ENCODE assay signal across 10 cellular contexts in genomic region chr22:46935506-46936377, GRCh38.
A peak's percentile ranks its signal among the peaks of the same experiment; 100 is the strongest.
DNase-seq lines count a peak whose midpoint lies in the region; ATAC-seq and TF ChIP-seq lines count a peak whose summit lies in the region.
"Had no signal": no experiment of that assay in that cellular context is flagged by ENCODE, and none has a peak within 500 bp of the region (broad histone marks: within the 10 kb centered on the region; RNA-seq: fewer than 3 reads in every experiment).

No MANE protein-coding gene starts in this region.

- DNase-seq in activated T-cell treated with anti-CD3 and anti-CD28 coated beads, Interleukin-2, amount 50 U/mL, for 72 hours, result no peak
- no peak for DNase-seq in activated T-cell treated with anti-CD3 and anti-CD28 coated beads, Interleukin-2, amount 50 U/mL, for 1 hour
- DNase-seq in brain microvascular endothelial cell, result no peak
- peak; percentile 63 for DNase-seq in lower lobe of right lung
- peak; percentile 66 for DNase-seq in transverse colon
- DNase-seq in NCI-H2227 treated with DMSO at 0.1 percent for 48 hours (lab: John Stamatoyannopoulos, UW), result no peak
- DNase-seq in NCI-H2107 (lab: John Stamatoyannopoulos, UW), result no peak
- DNase-seq: NCI-H2081 treated with DMSO at 0.1 percent for 48 hours had no signal

- ATAC-seq in activated T-cell treated with anti-CD3 and anti-CD28 coated beads, Interleukin-2, amount 50 U/mL, for 72 hours (replicated peaks in 1 of 2), result no peak
- peak; percentile 67 to 83 for ATAC-seq in lower lobe of right lung
- no peak for ATAC-seq in GM19351 (IDR thresholded peaks at IDR 0.05; ENCODE audit: unreplicated experiment)

- no peaks in the 10 kb centered on the region for H3K9me3 ChIP-seq in lower lobe of right lung
- H3K9me3 ChIP-seq in transverse colon, result no peaks in the 10 kb centered on the region

- peaks cover 18% of the 10 kb centered on the region for H3K4me1 Mint-ChIP-seq in activated T-cell treated with anti-CD3 and anti-CD28 coated beads, Interleukin-2, amount 50 U/mL, for 72 hours (ENCODE audit: low read depth)

- 72 to 76% methylated on average over 3 to 24 of the region's 24 CpGs for WGBS in transverse colon (ENCODE audit: low coverage in 1 of 2), 2 donors

- H3K27me3 ChIP-seq in brain microvascular endothelial cell (replicated peaks) (no peaks in the 10 kb centered on the region), lower lobe of right lung (ENCODE audit: low read depth) (no peaks in the 10 kb centered on the region), transverse colon (no peaks in the 10 kb centered on the region)
- H3K27me3 ChIP-seq: cardiac muscle cell had no signal

- intact Hi-C loops in lower lobe of right lung (cut with DNase I) (no loop called here), transverse colon (cut with DNase I; ENCODE audit: low total_unique reads) (no loop called here)

- TF ChIP-seq EP300 in transverse colon (IDR thresholded peaks at IDR 0.05; ENCODE audit: low read depth), result no peak

- no peak overlapping the region for H3K4me3 Mint-ChIP-seq in activated T-cell treated with anti-CD3 and anti-CD28 coated beads, Interleukin-2, amount 50 U/mL, for 72 hours

- in situ Hi-C loops in brain microvascular endothelial cell (cut with HindIII; ENCODE audit: low pct_ligation_motif_present, low sequenced_read_pairs) (no loop called here), transverse colon (cut with MboI; ENCODE audit: low pct_ligation_motif_present in 1 of 4, low pct_unique_long_range_greater_than_20kb in 1 of 4, low sequenced_read_pairs in 3 of 4) (no loop called here)

- no peaks in the 10 kb centered on the region for H3K36me3 Mint-ChIP-seq in activated T-cell treated with anti-CD3 and anti-CD28 coated beads, Interleukin-2, amount 50 U/mL, for 72 hours (ENCODE audit: insufficient read depth in 2 of 2)

- H3K27ac ChIP-seq in brain microvascular endothelial cell, result peak overlapping the region; percentile 82
- peak overlapping the region; percentile 46 for H3K27ac ChIP-seq in lower lobe of right lung
- peak overlapping the region; percentile 45 to 71 (median 66) for H3K27ac ChIP-seq in transverse colon
- H3K27ac ChIP-seq: cardiac muscle cell had no signal

- peak overlapping the region; percentile 53 for H3K27ac Mint-ChIP-seq in activated T-cell treated with anti-CD3 and anti-CD28 coated beads, Interleukin-2, amount 50 U/mL, for 72 hours

- peaks cover 21% of the 10 kb centered on the region for H3K4me1 ChIP-seq in lower lobe of right lung
- peaks cover 0 to 27% (median 16%) of the 10 kb centered on the region in 4 donors for H3K4me1 ChIP-seq in transverse colon

- no peak for TF ChIP-seq POLR2A in transverse colon (IDR thresholded peaks at IDR 0.05)

- H3K4me3 ChIP-seq in brain microvascular endothelial cell (ENCODE audit: low read depth, low read length), result no peak overlapping the region
- no peak overlapping the region for H3K4me3 ChIP-seq in lower lobe of right lung
- no peak overlapping the region for H3K4me3 ChIP-seq in transverse colon
- H3K4me3 ChIP-seq: cardiac muscle cell had no signal

- no peaks in the 10 kb centered on the region for H3K9me3 Mint-ChIP-seq in activated T-cell treated with anti-CD3 and anti-CD28 coated beads, Interleukin-2, amount 50 U/mL, for 72 hours

- H3K36me3 ChIP-seq in brain microvascular endothelial cell (replicated peaks) (no peaks in the 10 kb centered on the region), lower lobe of right lung (no peaks in the 10 kb centered on the region), transverse colon (no peaks in the 10 kb centered on the region)
- H3K36me3 ChIP-seq: cardiac muscle cell had no signal

- no peaks in the 10 kb centered on the region for H3K27me3 Mint-ChIP-seq in activated T-cell treated with anti-CD3 and anti-CD28 coated beads, Interleukin-2, amount 50 U/mL, for 72 hours (ENCODE audit: low read depth)

- TF ChIP-seq CTCF in brain microvascular endothelial cell (IDR thresholded peaks at IDR 0.05; ENCODE audit: low read depth, low read length, missing control alignments), result no peak
- TF ChIP-seq CTCF in lower lobe of right lung (IDR thresholded peaks at IDR 0.05), result no peak
- TF ChIP-seq CTCF in transverse colon (IDR thresholded peaks at IDR 0.05), result no peak

Comparison
In these comparisons a context has a peak if more than half of its experiments do, and no peak if none do; other contexts are left out.
1. ATAC-seq: peak in lower lobe of right lung (2 of 2); none in activated T-cell treated with anti-CD3 and anti-CD28 coated beads, Interleukin-2, amount 50 U/mL, for 72 hours (0 of 2) and GM19351 (single experiment).
2. DNase-seq: peak in lower lobe of right lung (single experiment) and transverse colon (single experiment); none in activated T-cell treated with anti-CD3 and anti-CD28 coated beads, Interleukin-2, amount 50 U/mL, for 72 hours (0 of 2), activated T-cell treated with anti-CD3 and anti-CD28 coated beads, Interleukin-2, amount 50 U/mL, for 1 hour (single experiment), brain microvascular endothelial cell (single experiment), NCI-H2227 treated with DMSO at 0.1 percent for 48 hours (single experiment) and NCI-H2107 (single experiment).
3. Peak in every context shown above with its lines, with median percentiles within 50 percentile points of each other: H3K27ac ChIP-seq.